In the genomic region with DNA sequence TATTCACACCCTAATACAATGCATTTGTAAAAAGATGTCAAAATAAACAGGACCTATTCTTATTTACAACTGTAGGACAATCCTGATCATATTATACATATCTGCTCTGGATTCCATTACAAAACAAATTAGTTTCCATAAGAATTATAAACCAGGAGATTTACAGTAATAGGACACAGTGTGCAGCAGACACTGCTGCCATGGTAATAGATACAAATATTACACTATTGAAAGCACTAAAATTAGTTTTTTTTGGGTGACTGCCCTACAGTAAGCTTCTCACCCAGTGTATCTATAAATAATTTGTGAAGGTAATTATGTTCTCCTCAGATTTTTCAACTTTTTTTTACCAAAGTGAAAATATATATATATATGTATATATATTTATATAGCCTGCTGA, we compare ENCODE assay signal across 26 cellular contexts.
"Had no signal": no experiment of that assay in that cellular context is flagged by ENCODE, and none has a peak within 500 bp of the region (broad histone marks: within the 10 kb centered on the region; RNA-seq: fewer than 3 reads in every experiment).

No MANE protein-coding gene starts in this region.

- H3K27ac ChIP-seq: neutrophil, parathyroid adenoma, psoas muscle, right lobe of liver, stomach, thoracic aorta, thyroid gland, tibial nerve, upper lobe of left lung, vagina had no signal

- H3K36me3 ChIP-seq: neutrophil, right lobe of liver, sigmoid colon, stomach, thoracic aorta, thyroid gland, upper lobe of left lung, vagina had no signal

- H3K4me3 ChIP-seq: psoas muscle, right lobe of liver, sigmoid colon, stomach, thoracic aorta, thyroid gland, tibial nerve, upper lobe of left lung, vagina had no signal

- H3K4me1 ChIP-seq: parathyroid adenoma, right lobe of liver, stomach, thyroid gland, tibial nerve, upper lobe of left lung, vagina had no signal

- H3K27me3 ChIP-seq: neutrophil, right lobe of liver, sigmoid colon, stomach, thyroid gland, tibial nerve, upper lobe of left lung, vagina had no signal

- H3K9me3 ChIP-seq: right lobe of liver, thyroid gland had no signal

- DNase-seq: nephron progenitor cell; nucleus accumbens; posterior cingulate gyrus; psoas muscle; right cardiac atrium; right lobe of liver; sigmoid colon; small intestine; stimulated activated CD4-positive, alpha-beta T cell treated with anti-CD3 and anti-CD28 coated beads, Interleukin-15, amount 100 ng/mL, for 24 hours; stimulated activated CD4-positive, alpha-beta T cell treated with anti-CD3 and anti-CD28 coated beads, Interleukin-2, amount 100 ng/mL, for 24 hours; stimulated activated CD4-positive, alpha-beta T cell treated with anti-CD3 and anti-CD28 coated beads, Interleukin-2, amount 100 ng/mL, for 48 hours; stimulated activated CD4-positive, alpha-beta T cell treated with anti-CD3 and anti-CD28 coated beads, Interleukin-4, amount 100 ng/mL, for 24 hours; stimulated activated naive B cell treated with anti-CD40 and anti-IgM and Interleukin-4, amounts not matched to agents 10 μg/mL and 1 μg/mL and 100 μg/mL, for 72 hours; stimulated activated naive CD4-positive, alpha-beta T cell treated with Interleukin-2 at 50 U/mL for 16 hours; stomach; thyroid gland; trophoblast cell; upper lobe of left lung had no signal

- FAIRE-seq: small intestine, urothelium cell line had no signal

- ATAC-seq: natural killer cell treated with Interleukin-12 subunit alpha and Interleukin-12 subunit beta and Interleukin-15 and Interleukin-18, amount 100 ng/mL, for 72 hours; right lobe of liver; stimulated activated effector memory CD8-positive, alpha-beta T cell treated with anti-CD3 and anti-CD28 coated beads, Interleukin-12 subunit alpha, Interleukin-12 subunit beta, amount 100 ng/mL, for 72 hours; stimulated activated naive B cell treated with anti-CD40 and anti-IgM and Interleukin-4, amounts not matched to agents 10 μg/mL and 1 μg/mL and 100 μg/mL, for 72 hours had no signal
